Comparison of ENCODE assay signal across 8 cellular contexts in the genomic region with DNA sequence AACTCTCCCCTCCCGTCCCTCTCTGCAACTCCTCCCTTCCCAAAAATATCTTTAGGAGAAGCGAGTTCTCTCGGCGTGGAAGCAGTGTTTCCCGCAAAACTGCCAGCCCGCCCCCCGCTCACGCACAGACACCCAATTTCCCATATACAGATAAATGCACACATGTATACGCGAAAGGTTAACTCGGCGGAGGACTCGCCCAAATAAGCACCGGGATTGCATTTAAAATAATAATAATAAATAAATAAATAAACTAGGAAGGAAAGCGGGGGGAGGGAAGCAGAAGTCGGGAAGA.
DNase-seq lines count a peak whose midpoint lies in the region; ATAC-seq and TF ChIP-seq lines count a peak whose summit lies in the region.

No MANE protein-coding gene starts in this region.

- TF ChIP-seq CTCF in A673 (conservative IDR thresholded peaks at IDR 0.05; ENCODE audit: low read depth, low read length) (no peak), choroid plexus epithelial cell (conservative IDR thresholded peaks at IDR 0.05; ENCODE audit: low read depth, low read length) (no peak)

- no peak for DNase-seq in A673 (ENCODE audit: low spot score)
- DNase-seq in choroid plexus epithelial cell (ENCODE audit: low read depth), result no peak
- no peak for DNase-seq in erythroblast (lab: John Stamatoyannopoulos, UW)
- DNase-seq in stimulated activated CD4-positive, alpha-beta T cell treated with anti-CD3 and anti-CD28 coated beads, Interleukin-4, amount 100 ng/mL, for 24 hours, result no peak
- no peak for DNase-seq in LoVo (ENCODE audit: low spot score)

- POLR2A ChIA-PET in A673 (lab: Charles Lee; ENCODE audit: low non-redundant PET), result no interaction called here

- H3K27me3 ChIP-seq in A673 (replicated peaks; ENCODE audit: insufficient read depth, low read depth, low read length, poor library complexity), result no peaks in the 10 kb centered on the region
- H3K27me3 ChIP-seq in mucosa of rectum (ENCODE audit: control insufficient read depth in 2 of 2, insufficient read depth in 2 of 2, low read length in 2 of 2), result no peaks in the 10 kb centered on the region

- no TSS peak for BruUV-seq in A673 (replicated peaks; lab: Mats Ljungman, UMichigan)

- H3K9me3 ChIP-seq in A673 (ENCODE audit: low read depth, low read length, poor library complexity, severe bottlenecking) (no peaks in the 10 kb centered on the region), mucosa of rectum (ENCODE audit: control insufficient read depth in 2 of 2, low read length in 2 of 2) (no peaks in the 10 kb centered on the region)

- peaks cover 13% of the 10 kb centered on the region for H3K4me1 ChIP-seq in A673 (ENCODE audit: insufficient read depth, low read length, poor library complexity, severe bottlenecking)
- peaks cover 0 to 3% of the 10 kb centered on the region in 2 donors for H3K4me1 ChIP-seq in mucosa of rectum (ENCODE audit: control insufficient read depth in 2 of 2, insufficient read depth in 2 of 2, low read length in 2 of 2)

- H3K27ac ChIP-seq in A673 (ENCODE audit: low read depth, low read length, poor library complexity, severe bottlenecking), result peak overlapping the region; percentile 21
- no peak overlapping the region for H3K27ac ChIP-seq in mucosa of rectum (ENCODE audit: low read depth in 2 of 2, low read length in 2 of 2)

- intact Hi-C loops in A673 (cut with micrococcal nuclease; ENCODE audit: unreplicated experiment), result no loop called here

- H3K9ac ChIP-seq in mucosa of rectum (ENCODE audit: low read depth in 1 of 2, low read length in 2 of 2), result no peak overlapping the region

- H3K36me3 ChIP-seq in A673 (ENCODE audit: insufficient read depth, low read length, poor library complexity, severe bottlenecking) (no peaks in the 10 kb centered on the region), mucosa of rectum (ENCODE audit: control insufficient read depth in 2 of 2, insufficient read depth in 2 of 2, low read length in 2 of 2) (peaks cover 0 to 2% of the 10 kb centered on the region in 2 donors)

- H3K4me3 ChIP-seq in A673 (ENCODE audit: low read depth, low read length, poor library complexity, severe bottlenecking) (peak overlapping the region; percentile 51), choroid plexus epithelial cell (ENCODE audit: low read depth, low read length) (peak overlapping the region; percentile 63), mucosa of rectum (ENCODE audit: low read length in 2 of 2) (peak overlapping the region; percentile 69 to 85)

- no peak for TF ChIP-seq POLR2A in erythroblast (IDR thresholded peaks at IDR 0.05; ENCODE audit: low read length)

- CTCF ChIA-PET in A673 (lab: Charles Lee), result no interaction called here

- ATAC-seq in HG03066 (IDR thresholded peaks at IDR 0.05; ENCODE audit: low read depth, unreplicated experiment), result peak; percentile 5
- no peak for ATAC-seq in GM19467 (IDR thresholded peaks at IDR 0.05; ENCODE audit: unreplicated experiment)
